ENCODE assay signal across 10 cellular contexts in the genomic region with DNA sequence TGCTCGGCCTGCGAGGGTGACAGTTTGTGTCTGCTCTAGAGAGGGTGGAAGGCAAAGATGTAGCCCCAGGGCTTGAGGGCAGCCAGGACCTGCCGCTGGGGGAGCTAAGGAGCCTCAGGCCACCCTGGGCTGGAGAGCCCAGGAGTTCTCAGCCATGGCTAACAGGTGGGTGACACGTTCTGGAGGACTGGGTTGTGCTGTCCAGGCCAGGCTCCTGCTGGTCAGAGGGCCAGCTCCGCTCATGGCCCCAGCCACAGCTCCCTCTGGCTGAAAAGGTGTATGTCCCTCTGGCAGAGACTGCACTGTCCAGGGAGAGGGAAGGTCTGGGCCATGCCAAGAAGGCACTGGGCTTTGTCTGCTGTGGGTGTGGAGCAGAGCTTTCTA. TPM values are rescaled to one million over a fixed set of nuclear protein-coding genes. Genes with fewer than 3 reads are reported as not detected.
DNase-seq lines count a peak whose midpoint lies in the region; ATAC-seq and TF ChIP-seq lines count a peak whose summit lies in the region.
"Had no signal": no experiment of that assay in that cellular context is flagged by ENCODE, and none has a peak within 500 bp of the region (broad histone marks: within the 10 kb centered on the region; RNA-seq: fewer than 3 reads in every experiment).

No MANE protein-coding gene starts in this region.

- H2AFZ ChIP-seq in parathyroid adenoma: no peak overlapping the region

- CTCF ChIA-PET in HEK293 (lab: Yijun Ruan, JAX): interaction anchor here (0.9 to 1.4 kb wide), 2 partner anchors 15 to 29 kb away, joined by 4 read pairs; no protein-coding TSS in a partner anchor

- TF ChIP-seq CTCF in HEK293 (tag by site-specific recombination; IDR thresholded peaks at IDR 0.05) (no peak), choroid plexus epithelial cell (conservative IDR thresholded peaks at IDR 0.05; ENCODE audit: low read depth, low read length) (peak; percentile 37), parathyroid adenoma (IDR thresholded peaks at IDR 0.05) (peak; percentile 11)

- no peak overlapping the region for H3K4me3 ChIP-seq in BLaER1 treated with 17β-estradiol and CSF1 and Interleukin-3, amounts not matched to agents 10 nM and 100 nM
- H3K4me3 ChIP-seq in HEK293 (ENCODE audit: low read depth, low read length) (no peak overlapping the region), choroid plexus epithelial cell (ENCODE audit: low read depth, low read length) (no peak overlapping the region), parathyroid adenoma (ENCODE audit: low read depth, low read length) (no peak overlapping the region)
- H3K4me3 ChIP-seq: colonic mucosa had no signal

- H4K20me1 ChIP-seq in BLaER1 treated with 17β-estradiol and CSF1 and Interleukin-3, amounts not matched to agents 10 nM and 100 nM: no peaks in the 10 kb centered on the region

- POLR2A ChIA-PET in HEK293 (lab: Yijun Ruan, JAX): no interaction called here

- DNase-seq in choroid plexus epithelial cell (ENCODE audit: low read depth) (no peak), HK-2 (ENCODE audit: unreplicated experiment) (no peak)
- DNase-seq: colonic mucosa, immature natural killer cell had no signal

- peaks cover 0 to 5% (median 3%) of the 10 kb centered on the region in 11 experiments; a peak in 11 of 22 replicates for H3K9me3 ChIP-seq in BLaER1 treated with 17β-estradiol and CSF1 and Interleukin-3, amounts not matched to agents 10 nM and 100 nM (replicated peaks in 1 of 11)
- H3K9me3 ChIP-seq in HEK293 (ENCODE audit: control insufficient read depth, insufficient read depth, low read depth, low read length) (no peaks in the 10 kb centered on the region), parathyroid adenoma (ENCODE audit: control insufficient read depth, low read length) (no peaks in the 10 kb centered on the region)
- H3K9me3 ChIP-seq: colonic mucosa had no signal

- ATAC-seq in esophagus mucosa (no peak), GM18873 (IDR thresholded peaks at IDR 0.05; ENCODE audit: low FRiP score, unreplicated experiment) (no peak), GM21576 (IDR thresholded peaks at IDR 0.05; ENCODE audit: unreplicated experiment) (no peak)

- no peaks in the 10 kb centered on the region for H3K36me3 ChIP-seq in BLaER1 treated with 17β-estradiol and CSF1 and Interleukin-3, amounts not matched to agents 10 nM and 100 nM
- no peaks in the 10 kb centered on the region for H3K36me3 ChIP-seq in HEK293 (ENCODE audit: control insufficient read depth in 2 of 2, insufficient read depth in 1 of 2, low read length in 2 of 2)
- H3K36me3 ChIP-seq in parathyroid adenoma (ENCODE audit: control insufficient read depth, insufficient read depth, low read length): no peaks in the 10 kb centered on the region
- H3K36me3 ChIP-seq: colonic mucosa had no signal

- H3K4me2 ChIP-seq in BLaER1 treated with 17β-estradiol and CSF1 and Interleukin-3, amounts not matched to agents 10 nM and 100 nM: peak overlapping the region; percentile 36 to 74 (median 56)
- no peak overlapping the region for H3K4me2 ChIP-seq in parathyroid adenoma (ENCODE audit: low read length)

- H3K9ac ChIP-seq in BLaER1 treated with 17β-estradiol and CSF1 and Interleukin-3, amounts not matched to agents 10 nM and 100 nM: no peak overlapping the region
- no peak overlapping the region for H3K9ac ChIP-seq in parathyroid adenoma

- no peaks in the 10 kb centered on the region for H3K79me2 ChIP-seq in parathyroid adenoma

- H3K27me3 ChIP-seq in BLaER1 treated with 17β-estradiol and CSF1 and Interleukin-3, amounts not matched to agents 10 nM and 100 nM: no peaks in the 10 kb centered on the region
- H3K27me3 ChIP-seq in parathyroid adenoma (ENCODE audit: control insufficient read depth, insufficient read depth, low read length): no peaks in the 10 kb centered on the region
- H3K27me3 ChIP-seq: colonic mucosa had no signal

- H3K27ac ChIP-seq in BLaER1 treated with 17β-estradiol and CSF1 and Interleukin-3, amounts not matched to agents 10 nM and 100 nM: peak overlapping the region in 1 of 11 experiments; percentile 25; a peak in 3 of 22 replicates
- H3K27ac ChIP-seq in HEK293 (ENCODE audit: extremely low read depth, low read depth, low read length) (no peak overlapping the region), parathyroid adenoma (no peak overlapping the region)
- H3K27ac ChIP-seq: colonic mucosa had no signal

- peaks cover 21 to 57% (median 34%) of the 10 kb centered on the region in 10 experiments for H3K4me1 ChIP-seq in BLaER1 treated with 17β-estradiol and CSF1 and Interleukin-3, amounts not matched to agents 10 nM and 100 nM
- H3K4me1 ChIP-seq in HEK293 (ENCODE audit: control insufficient read depth, insufficient read depth, low read length) (no peaks in the 10 kb centered on the region), parathyroid adenoma (peaks cover 11% of the 10 kb centered on the region)
- H3K4me1 ChIP-seq: colonic mucosa had no signal

TF ChIP-seq in HEK293, 187 proteins besides CTCF, POLR2A, EP300 and RAD21:
- no peak for TF ChIP-seq ZNF626 (tag by site-specific recombination; IDR thresholded peaks at IDR 0.05)
- TF ChIP-seq ZNF16 (tag by site-specific recombination; IDR thresholded peaks at IDR 0.05; ENCODE audit: low read depth): no peak
- 0 out of 2 replicates have a peak, but pooled peaks have one; percentile 19 for TF ChIP-seq SCRT2 (tag by site-specific recombination; IDR thresholded peaks at IDR 0.05)
- no peak for TF ChIP-seq ZFP41 (tag by site-specific recombination; IDR thresholded peaks at IDR 0.05; ENCODE audit: borderline replicate concordance)
- TF ChIP-seq, protein P1, sequence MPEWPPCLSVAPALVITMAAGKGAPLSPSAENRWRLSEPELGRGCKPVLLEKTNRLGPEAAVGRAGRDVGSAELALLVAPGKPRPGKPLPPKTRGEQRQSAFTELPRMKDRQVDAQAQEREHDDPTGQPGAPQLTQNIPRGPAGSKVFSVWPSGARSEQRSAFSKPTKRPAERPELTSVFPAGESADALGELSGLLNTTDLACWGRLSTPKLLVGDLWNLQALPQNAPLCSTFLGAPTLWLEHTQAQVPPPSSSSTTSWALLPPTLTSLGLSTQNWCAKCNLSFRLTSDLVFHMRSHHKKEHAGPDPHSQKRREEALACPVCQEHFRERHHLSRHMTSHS (tag by site-specific recombination; IDR thresholded peaks at IDR 0.05): no peak

RNA-seq across cellular contexts. Expression of a gene that starts 19.2 kb away (rescaled TPM):
- total RNA-seq in esophagus mucosa: 20.3 TPM

RNA-seq across cellular contexts. Expression of a gene that starts 48.6 kb away (rescaled TPM):
- 81.2 TPM for total RNA-seq in esophagus mucosa
